In the genomic region with DNA sequence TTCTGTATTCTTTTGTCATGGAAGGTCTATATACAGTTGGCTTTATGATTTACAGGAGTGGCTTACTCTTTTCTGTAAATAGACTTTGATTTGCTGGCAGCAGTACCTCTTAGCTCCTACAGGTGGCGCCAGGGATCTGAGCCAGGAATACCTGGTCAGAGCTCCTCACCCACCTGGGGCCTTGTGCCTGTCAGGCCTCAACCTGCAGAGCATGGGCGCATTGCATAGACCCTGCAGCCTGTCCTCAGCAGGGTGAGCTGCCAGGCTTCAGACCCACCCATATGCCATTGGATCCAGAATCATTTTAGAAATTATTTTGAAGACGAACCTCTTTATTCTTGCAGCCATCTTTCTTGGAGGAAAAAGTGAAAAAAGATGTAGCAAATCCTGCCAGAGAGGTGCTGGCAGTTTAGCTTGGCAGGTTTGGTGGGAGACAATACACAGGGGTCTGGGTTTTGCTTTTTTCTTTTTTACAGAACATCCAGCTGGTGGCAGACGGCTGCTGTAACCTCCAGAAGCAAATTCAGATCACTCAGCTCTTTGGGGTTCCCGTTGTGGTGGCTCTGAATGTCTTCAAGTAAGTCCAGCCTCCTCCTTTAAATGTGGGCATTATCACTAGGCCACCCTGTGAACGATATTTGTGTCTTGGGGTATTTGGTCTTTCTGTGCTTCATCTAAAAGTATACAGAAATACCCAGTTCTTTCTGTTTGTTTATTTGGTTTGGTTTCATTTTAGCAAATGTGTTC, we compare ENCODE assay signal across 8 cellular contexts.
DNase-seq lines count a peak whose midpoint lies in the region; ATAC-seq and TF ChIP-seq lines count a peak whose summit lies in the region.

No MANE protein-coding gene starts in this region.

- H2BK120ac ChIP-seq in trophoblast cell (ENCODE audit: insufficient read depth, low read length, poor library complexity), result no peak overlapping the region

- H3K9me3 Mint-ChIP-seq in CD14-positive monocyte, result peaks cover 0 to 2% (median 0%) of the 10 kb centered on the region in 7 donors

- H3K4me3 Mint-ChIP-seq in CD14-positive monocyte, result peak overlapping the region in 1 of 2 donors; percentile 48

- no peak overlapping the region for H3K18ac ChIP-seq in trophoblast cell (ENCODE audit: low read length)

- no peak overlapping the region for H4K8ac ChIP-seq in trophoblast cell (ENCODE audit: low read depth, low read length)

- no peak overlapping the region for H4K12ac ChIP-seq in trophoblast cell (ENCODE audit: low read depth, low read length)

- no peak overlapping the region for H2BK12ac ChIP-seq in trophoblast cell (ENCODE audit: low read length)

- TF ChIP-seq POLR2A in uterus (IDR thresholded peaks at IDR 0.05), result no peak

- no peak overlapping the region for H3K27ac ChIP-seq in trophoblast cell (ENCODE audit: low read depth, low read length)
- peak overlapping the region; percentile 5 to 14 for H3K27ac ChIP-seq in uterus

- H3K14ac ChIP-seq in trophoblast cell (ENCODE audit: low read length), result no peak overlapping the region

- H3K4me1 ChIP-seq in trophoblast cell (ENCODE audit: control insufficient read depth in 1 of 2, insufficient read depth in 2 of 2, low read length in 2 of 2), result peaks cover 0 to 2% of the 10 kb centered on the region in 2 experiments
- H3K4me1 ChIP-seq in uterus, result no peaks in the 10 kb centered on the region

- no peak overlapping the region for H3K4me2 ChIP-seq in trophoblast cell (ENCODE audit: low read length)

- TF ChIP-seq CTCF in CD14-positive monocyte (IDR thresholded peaks at IDR 0.05), result peak; percentile 100
- peak; percentile 95 to 99 (median 97) for TF ChIP-seq CTCF in uterus (IDR thresholded peaks at IDR 0.05)

- intact Hi-C loops in CD14-positive monocyte (cut with micrococcal nuclease) (loop anchor here in 1 of 2 donors (5.0 to 10.0 kb wide), 2 partner anchors 50 to 308 kb away; no protein-coding TSS in a partner anchor), head of caudate nucleus (cut with DNase I) (loop anchor here (5.0 kb wide), 1 partner anchor 308 kb away; no protein-coding TSS in a partner anchor), uterus (cut with DNase I; ENCODE audit: low total_unique reads) (loop anchor here (5.0 kb wide), 2 partner anchors 308 to 318 kb away; no protein-coding TSS in a partner anchor)

- no peak overlapping the region for H2AFZ ChIP-seq in trophoblast cell (ENCODE audit: insufficient read depth, low read length, poor library complexity)

- no peak overlapping the region for H3K4me3 ChIP-seq in Jurkat, Clone E6-1 (ENCODE audit: low read length)
- no peak overlapping the region for H3K4me3 ChIP-seq in trophoblast cell (ENCODE audit: low read depth, low read length)
- no peak overlapping the region for H3K4me3 ChIP-seq in uterus

- DNase-seq in CD14-positive monocyte (ENCODE audit: low spot score), result no peak
- peak; percentile 51 for DNase-seq in Jurkat, Clone E6-1 (ENCODE audit: low read depth, low spot score)
- DNase-seq in RPMI8226, result peak; percentile 67
- DNase-seq in activated effector memory CD4-positive, alpha-beta T cell treated with anti-CD3 and anti-CD28 coated beads, Interleukin-2, amount 50 U/mL, for 16 hours, result peak; percentile 83
- peak; percentile 40 to 89 (median 72) for DNase-seq in head of caudate nucleus
- peak; percentile 65 to 91 for DNase-seq in trophoblast cell
- DNase-seq in uterus, result peak; percentile 74 to 76

- no peaks in the 10 kb centered on the region for H3K27me3 ChIP-seq in trophoblast cell (ENCODE audit: insufficient read depth, low read length)
- no peaks in the 10 kb centered on the region for H3K27me3 ChIP-seq in uterus

- no peak overlapping the region for H3K23ac ChIP-seq in trophoblast cell (ENCODE audit: low read length)

- H2BK5ac ChIP-seq in trophoblast cell (ENCODE audit: low read depth, low read length, poor library complexity), result no peak overlapping the region

- H3K27ac Mint-ChIP-seq in CD14-positive monocyte, result peak overlapping the region in 5 of 7 donors; percentile 27 to 73 (median 45)

- H3K27me3 Mint-ChIP-seq in CD14-positive monocyte (ENCODE audit: low read depth in 3 of 3), result no peaks in the 10 kb centered on the region

- peaks cover 0 to 2% of the 10 kb centered on the region in 2 donors for H3K36me3 Mint-ChIP-seq in CD14-positive monocyte

- WGBS in trophoblast cell (ENCODE audit: extremely low coverage, insufficient coverage, insufficient read length), result no CpG with 5 or more reads among the region's 6 CpGs

- no peak overlapping the region for H4K91ac ChIP-seq in trophoblast cell (ENCODE audit: low read depth, low read length)

- H2AK5ac ChIP-seq in trophoblast cell (ENCODE audit: low read length), result no peak overlapping the region

- no peaks in the 10 kb centered on the region for H3K9me3 ChIP-seq in trophoblast cell (ENCODE audit: insufficient read depth, low read depth, low read length)
- no peaks in the 10 kb centered on the region for H3K9me3 ChIP-seq in uterus

- H3K36me3 ChIP-seq in trophoblast cell (ENCODE audit: control insufficient read depth in 1 of 2, insufficient read depth in 2 of 2, low read length in 2 of 2) (peaks cover 13 to 28% of the 10 kb centered on the region in 2 experiments), uterus (no peaks in the 10 kb centered on the region)

- H3K4me1 Mint-ChIP-seq in CD14-positive monocyte, result peaks cover 16% of the 10 kb centered on the region

- no peak overlapping the region for H3K9ac ChIP-seq in trophoblast cell (ENCODE audit: low read length)

- H3K79me1 ChIP-seq in trophoblast cell (ENCODE audit: low read length), result no peaks in the 10 kb centered on the region

- H3K79me2 ChIP-seq in trophoblast cell (ENCODE audit: control insufficient read depth, insufficient read depth, low read length, poor library complexity), result no peaks in the 10 kb centered on the region

- ATAC-seq in GM19395 (IDR thresholded peaks at IDR 0.05; ENCODE audit: unreplicated experiment), result peak; percentile 90

- no peak overlapping the region for H3K4ac ChIP-seq in trophoblast cell (ENCODE audit: low read depth, low read length)
